ENCODE assay signal across 8 cellular contexts in genomic region chr15:52789601-52790165, GRCh38. TPM values are rescaled to one million over a fixed set of nuclear protein-coding genes. Genes with fewer than 3 reads are reported as not detected.
DNase-seq lines count a peak whose midpoint lies in the region; ATAC-seq and TF ChIP-seq lines count a peak whose summit lies in the region.

No MANE protein-coding gene starts in this region.

- H3K27ac ChIP-seq in SJSA1 (no peak overlapping the region), ovary (no peak overlapping the region), caudate nucleus (ENCODE audit: low read depth, low read length) (no peak overlapping the region)

- ATAC-seq in GM21723 (IDR thresholded peaks at IDR 0.05; ENCODE audit: unreplicated experiment), result peak; percentile 24

- H3K4me1 ChIP-seq in SJSA1 (replicated peaks) (peaks cover 10% of the 10 kb centered on the region), ovary (ENCODE audit: insufficient read depth) (peaks cover 9% of the 10 kb centered on the region)

- intact Hi-C loops in CD14-positive monocyte (cut with micrococcal nuclease), result no loop called here
- intact Hi-C loops in ovary (cut with DNase I), result no loop called here

- peaks cover 93 to 99% (median 96%) of the 10 kb centered on the region in 3 donors for H3K27me3 Mint-ChIP-seq in CD14-positive monocyte (ENCODE audit: low read depth in 3 of 3)

- H3K36me3 Mint-ChIP-seq in CD14-positive monocyte, result peaks cover 3 to 14% of the 10 kb centered on the region in 2 donors

- peaks cover 0 to 70% (median 18%) of the 10 kb centered on the region in 7 donors for H3K9me3 Mint-ChIP-seq in CD14-positive monocyte

- H3K4me3 Mint-ChIP-seq in CD14-positive monocyte, result peak overlapping the region; percentile 65 to 91

- peak overlapping the region; percentile 28 for H3K4me3 ChIP-seq in SJSA1
- H3K4me3 ChIP-seq in epithelial cell of proximal tubule (ENCODE audit: low read depth, low read length), result peak overlapping the region; percentile 55
- H3K4me3 ChIP-seq in ovary, result peak overlapping the region; percentile 29

- DNase-seq in CD14-positive monocyte (ENCODE audit: low spot score) (no peak), SJSA1 (ENCODE audit: low read depth in 1 of 2, low spot score in 2 of 2) (peak in 1 of 2 experiments; percentile 26), epithelial cell of proximal tubule (ENCODE audit: low read depth) (no peak), ovary (no peak), T-helper 9 cell (no peak), caudate nucleus (lab: John Stamatoyannopoulos, UW) (no peak)
- no peak for DNase-seq in activated CD4-positive, alpha-beta T cell treated with anti-CD3 and anti-CD28 coated beads, Interleukin-2, amount 50 U/mL, for 48 hours

- TF ChIP-seq CTCF in CD14-positive monocyte (IDR thresholded peaks at IDR 0.05) (no peak), epithelial cell of proximal tubule (conservative IDR thresholded peaks at IDR 0.05; ENCODE audit: low read depth, low read length) (no peak), ovary (IDR thresholded peaks at IDR 0.05) (no peak)

- 1% methylated on average over 29 to 50 of the region's 50 CpGs for WGBS in ovary, 3 donors

- H3K27ac Mint-ChIP-seq in CD14-positive monocyte, result no peak overlapping the region

- H3K4me1 Mint-ChIP-seq in CD14-positive monocyte, result peaks cover 38% of the 10 kb centered on the region

- H3K27me3 ChIP-seq in SJSA1 (replicated peaks) (peaks cover 92% of the 10 kb centered on the region), ovary (no peaks in the 10 kb centered on the region)

- no peak for TF ChIP-seq POLR2A in ovary (IDR thresholded peaks at IDR 0.05)

- H3K9me3 ChIP-seq in SJSA1 (replicated peaks), result 0 out of 2 replicates have a peak, but pooled peaks cover 3% of the 10 kb centered on the region
- H3K9me3 ChIP-seq in ovary, result peaks cover 0 to 1% of the 10 kb centered on the region in 2 donors

- TF ChIP-seq EP300 in ovary (IDR thresholded peaks at IDR 0.05), result no peak

- no peaks in the 10 kb centered on the region for H3K36me3 ChIP-seq in SJSA1
- H3K36me3 ChIP-seq in ovary, result no peaks in the 10 kb centered on the region

RNA-seq across cellular contexts. Expression of gene ONECUT1, which starts 0.5 kb away (rescaled TPM):
- not detected for polyA plus RNA-seq in CD14-positive monocyte
- total RNA-seq in SJSA1 (2014; rRNA removed; shearing (Covaris generic)), result not detected in 2 replicates
- total RNA-seq in epithelial cell of proximal tubule, result not detected in 2 replicates
- under 1 TPM in 1 of 7 donors, not detected in 6; 0.28 TPM for total RNA-seq in ovary
- polyA plus RNA-seq in ovary, result not detected
